ENCODE assay signal across 27 cellular contexts in genomic region chr6:110645685-110646418, GRCh38.
"Had no signal": no experiment of that assay in that cellular context is flagged by ENCODE, and none has a peak within 500 bp of the region (broad histone marks: within the 10 kb centered on the region; RNA-seq: fewer than 3 reads in every experiment).

No MANE protein-coding gene starts in this region.

- H3K27ac Mint-ChIP-seq: activated T-helper 1 cell treated with anti-CD3 and anti-CD28 coated beads, Interleukin-12 subunit alpha, Interleukin-12 subunit beta, Interleukin-2, Interleukin-4 antibody, amounts not matched to agents 30 ng/mL and 10 ng/mL and 1 ng/mL, durations not matched to agents 14 hours and 24 hours and 36 hours; nephron; progenitor cell of endocrine pancreas; type B pancreatic cell had no signal

- H3K4me3 ChIP-seq: heart left ventricle, left lung, ovary, sigmoid colon, vagina had no signal

- H3K4me1 ChIP-seq: left lung, sigmoid colon, vagina had no signal

- H3K36me3 ChIP-seq: ovary had no signal

- H3K27me3 Mint-ChIP-seq: progenitor cell of endocrine pancreas; stimulated activated memory B cell treated with anti-CD40 and anti-IgM and Interleukin-4, amounts not matched to agents 10 μg/mL and 1 μg/mL and 100 μg/mL, for 72 hours; stimulated activated naive CD8-positive, alpha-beta T cell treated with anti-CD3 and anti-CD28 coated beads, Interleukin-15, amount 100 ng/mL, for 72 hours; type B pancreatic cell had no signal

- DNase-seq: activated CD4-positive, alpha-beta T cell treated with anti-CD3 and anti-CD28 coated beads for 48 hours; activated CD4-positive, alpha-beta T cell treated with anti-CD3 and anti-CD28 coated beads, Interleukin-2, amount 50 U/mL, for 48 hours; activated CD8-positive, alpha-beta memory T cell treated with anti-CD3 and anti-CD28 coated beads for 24 hours; activated effector memory CD4-positive, alpha-beta T cell treated with anti-CD3 and anti-CD28 coated beads, Interleukin-2, amount 50 U/mL, for 16 hours; activated naive CD4-positive, alpha-beta T cell treated with anti-CD3 and anti-CD28 coated beads, Interleukin-2, amount 50 U/mL, for 16 hours; amniotic stem cell; caudate nucleus; hypothalamus; kidney glomerular epithelial cell; ovary; sigmoid colon; small intestine; stimulated activated CD4-positive, alpha-beta T cell treated with anti-CD3 and anti-CD28 coated beads, Interleukin-1b, Interleukin-23, amount 100 ng/mL, for 48 hours; stimulated activated CD4-positive, alpha-beta T cell treated with anti-CD3 and anti-CD28 coated beads, Interleukin-4, amount 100 ng/mL, for 4 hours; stimulated activated CD8-positive, alpha-beta memory T cell treated with anti-CD3 and anti-CD28 coated beads, Interleukin-4, amount 100 ng/mL, for 48 hours; stimulated activated naive CD8-positive, alpha-beta T cell treated with anti-CD3 and anti-CD28 coated beads, Interleukin-15, amount 100 ng/mL, for 72 hours; substantia nigra had no signal

- H3K4me3 Mint-ChIP-seq: activated T-helper 1 cell treated with anti-CD3 and anti-CD28 coated beads, Interleukin-12 subunit alpha, Interleukin-12 subunit beta, Interleukin-2, Interleukin-4 antibody, amounts not matched to agents 30 ng/mL and 10 ng/mL and 1 ng/mL, durations not matched to agents 14 hours and 24 hours and 36 hours; nephron; stimulated activated memory B cell treated with anti-CD40 and anti-IgM and Interleukin-4, amounts not matched to agents 10 μg/mL and 1 μg/mL and 100 μg/mL, for 72 hours; stimulated activated naive CD8-positive, alpha-beta T cell treated with anti-CD3 and anti-CD28 coated beads, Interleukin-15, amount 100 ng/mL, for 72 hours; type B pancreatic cell had no signal

- H3K9me3 Mint-ChIP-seq: activated T-helper 1 cell treated with anti-CD3 and anti-CD28 coated beads, Interleukin-12 subunit alpha, Interleukin-12 subunit beta, Interleukin-2, Interleukin-4 antibody, amounts not matched to agents 30 ng/mL and 10 ng/mL and 1 ng/mL, durations not matched to agents 14 hours and 24 hours and 36 hours; nephron; stimulated activated naive CD8-positive, alpha-beta T cell treated with anti-CD3 and anti-CD28 coated beads, Interleukin-15, amount 100 ng/mL, for 72 hours; type B pancreatic cell had no signal

- H3K9me3 ChIP-seq: heart left ventricle, neutrophil, ovary, sigmoid colon, vagina had no signal

- H3K4me1 Mint-ChIP-seq: nephron; stimulated activated memory B cell treated with anti-CD40 and anti-IgM and Interleukin-4, amounts not matched to agents 10 μg/mL and 1 μg/mL and 100 μg/mL, for 72 hours had no signal

- ATAC-seq: activated CD4-positive, CD25-positive, alpha-beta regulatory T cell treated with anti-CD3 and anti-CD28 coated beads, Interleukin-2, amount 50 U/mL, for 24 hours; heart left ventricle; left lung; stimulated activated memory B cell treated with anti-CD40 and anti-IgM and Interleukin-4, amounts not matched to agents 10 μg/mL and 1 μg/mL and 100 μg/mL, for 72 hours; stimulated activated naive CD8-positive, alpha-beta T cell treated with anti-CD3 and anti-CD28 coated beads, Interleukin-15, amount 100 ng/mL, for 72 hours had no signal

- H3K27ac ChIP-seq: heart left ventricle, left lung, neutrophil, ovary, sigmoid colon, vagina had no signal

- H3K27me3 ChIP-seq: heart left ventricle, left lung, neutrophil, ovary, sigmoid colon, vagina had no signal
